ENCODE assay signal across 12 cellular contexts in genomic region chr1:208159542-208160258, GRCh38.
A peak's percentile ranks its signal among the peaks of the same experiment; 100 is the strongest.
DNase-seq lines count a peak whose midpoint lies in the region; ATAC-seq and TF ChIP-seq lines count a peak whose summit lies in the region.
"Had no signal": no experiment of that assay in that cellular context is flagged by ENCODE, and none has a peak within 500 bp of the region (broad histone marks: within the 10 kb centered on the region; RNA-seq: fewer than 3 reads in every experiment).

No MANE protein-coding gene starts in this region.

- intact Hi-C loops in uterus (cut with DNase I; ENCODE audit: low total_unique reads): no loop called here

- peak overlapping the region in 1 of 2 experiments; percentile 65 for H3K4ac ChIP-seq in mesenchymal stem cell (ENCODE audit: low read depth in 1 of 2, low read length in 2 of 2)

- peak overlapping the region; percentile 42 to 80 for H3K18ac ChIP-seq in mesenchymal stem cell (ENCODE audit: low read depth in 1 of 2, low read length in 2 of 2)

- H4K8ac ChIP-seq in mesenchymal stem cell (ENCODE audit: low read length): peak overlapping the region; percentile 76

- H4K91ac ChIP-seq in mesenchymal stem cell (ENCODE audit: low read length): peak overlapping the region; percentile 81

- H2BK12ac ChIP-seq in mesenchymal stem cell (ENCODE audit: low read length in 2 of 2): peak overlapping the region; percentile 22 to 91

- POLR2A ChIA-PET in HEK293T (lab: Yijun Ruan, JAX): no interaction called here

- CTCF ChIA-PET in HEK293T (lab: Yijun Ruan, JAX): no interaction called here

- no peak overlapping the region for H2BK5ac ChIP-seq in mesenchymal stem cell (ENCODE audit: low read depth, low read length, poor library complexity, severe bottlenecking)

- no peak for TF ChIP-seq CTCF in cardiac fibroblast (IDR thresholded peaks at IDR 0.05; ENCODE audit: low read depth, low read length)
- no peak for TF ChIP-seq CTCF in uterus (IDR thresholded peaks at IDR 0.05)

- H2BK120ac ChIP-seq in mesenchymal stem cell (ENCODE audit: low read depth, low read length): peak overlapping the region; percentile 36

- no peak overlapping the region for H3K23ac ChIP-seq in mesenchymal stem cell (ENCODE audit: low read length in 2 of 2)

- no peak overlapping the region for H3K9ac ChIP-seq in mesenchymal stem cell (ENCODE audit: low read length)

- H2AK5ac ChIP-seq in mesenchymal stem cell (ENCODE audit: low read length, severe bottlenecking): peak overlapping the region; percentile 16

- no peaks in the 10 kb centered on the region for H3K9me3 ChIP-seq in mesenchymal stem cell (ENCODE audit: control insufficient read depth, low read length)
- H3K9me3 ChIP-seq in uterus: no peaks in the 10 kb centered on the region
- H3K9me3 ChIP-seq: thoracic aorta had no signal

- peak overlapping the region in 1 of 2 experiments; percentile 44 for H3K14ac ChIP-seq in mesenchymal stem cell (ENCODE audit: low read length in 2 of 2)

- H3K27ac ChIP-seq in mesenchymal stem cell (ENCODE audit: low read length, poor library complexity, severe bottlenecking): peak overlapping the region; percentile 25
- H3K27ac ChIP-seq in uterus: peak overlapping the region; percentile 72 to 81

- H3K36me3 ChIP-seq in mesenchymal stem cell (ENCODE audit: control insufficient read depth in 1 of 2, insufficient read depth in 2 of 2, low read depth in 1 of 2, low read length in 2 of 2): no peaks in the 10 kb centered on the region
- H3K36me3 ChIP-seq in uterus: no peaks in the 10 kb centered on the region
- H3K36me3 ChIP-seq: thoracic aorta had no signal

- no peak for ATAC-seq in GM19463 (IDR thresholded peaks at IDR 0.05; ENCODE audit: unreplicated experiment)

- 50% methylated on average over 11 of the region's 11 CpGs for WGBS in mesenchymal stem cell

- H3K4me2 ChIP-seq in mesenchymal stem cell (ENCODE audit: low read length, poor library complexity, severe bottlenecking): no peak overlapping the region

- no peak for TF ChIP-seq POLR2A in uterus (IDR thresholded peaks at IDR 0.05)

- DNase-seq in NCI-H1694 treated with DMSO at 0.1 percent for 48 hours (lab: John Stamatoyannopoulos, UW) (peak; percentile 27), NCI-H1694 (lab: John Stamatoyannopoulos, UW) (no peak), cardiac fibroblast (ENCODE audit: low read depth in 2 of 2) (peak; percentile 74 to 93), mesenchymal stem cell (peak; percentile 76), uterus (peak; percentile 81 to 88), HEK293T (ENCODE audit: extremely low spot score) (no peak), COR-L47 (lab: John Stamatoyannopoulos, UW) (no peak)
- DNase-seq: 8988T, activated gamma-delta T cell, hypothalamus had no signal

- no peak overlapping the region for H3K4me3 ChIP-seq in cardiac fibroblast (replicated peaks in 1 of 2; ENCODE audit: low read depth in 2 of 2, low read length in 2 of 2)
- H3K4me3 ChIP-seq in mesenchymal stem cell (ENCODE audit: insufficient read depth in 1 of 2, low read depth in 1 of 2, low read length in 2 of 2): no peak overlapping the region
- no peak overlapping the region for H3K4me3 ChIP-seq in uterus
- H3K4me3 ChIP-seq: thoracic aorta had no signal

- H2AFZ ChIP-seq in mesenchymal stem cell (ENCODE audit: low read depth, low read length): no peak overlapping the region

- H3K4me1 ChIP-seq in mesenchymal stem cell (ENCODE audit: control insufficient read depth, insufficient read depth, low read depth, low read length) (peaks cover 15% of the 10 kb centered on the region), uterus (peaks cover 19 to 40% of the 10 kb centered on the region in 2 donors)

- no peaks in the 10 kb centered on the region for H3K79me1 ChIP-seq in mesenchymal stem cell (replicated peaks; ENCODE audit: low read length, poor library complexity, severe bottlenecking)

- H2BK15ac ChIP-seq in mesenchymal stem cell (ENCODE audit: low read depth, poor library complexity, severe bottlenecking): peak overlapping the region; percentile 26

- H3K27me3 ChIP-seq in mesenchymal stem cell (ENCODE audit: control insufficient read depth in 1 of 2, insufficient read depth in 1 of 2, low read length in 2 of 2): peaks cover 0 to 6% of the 10 kb centered on the region in 2 experiments
- H3K27me3 ChIP-seq in uterus: no peaks in the 10 kb centered on the region

TF ChIP-seq in HEK293T, 16 proteins besides CTCF, POLR2A, EP300 and RAD21:
- TF ChIP-seq ARNT (IDR thresholded peaks at IDR 0.05): no peak
- TF ChIP-seq PKNOX1 (IDR thresholded peaks at IDR 0.05): no peak

Comparison
In these comparisons a context has a peak if more than half of its experiments do, and no peak if none do; other contexts are left out.
1. DNase-seq: peak in NCI-H1694 treated with DMSO at 0.1 percent for 48 hours (single experiment), cardiac fibroblast (2 of 2), mesenchymal stem cell (single experiment) and uterus (2 of 2); none in NCI-H1694 (single experiment), HEK293T (single experiment) and COR-L47 (single experiment).